In genomic region chr1:154716012-154716411, GRCh38 we compare ENCODE assay signal across 12 cellular contexts.
A peak's percentile ranks its signal among the peaks of the same experiment; 100 is the strongest.
DNase-seq lines count a peak whose midpoint lies in the region; ATAC-seq and TF ChIP-seq lines count a peak whose summit lies in the region.
"Had no signal": no experiment of that assay in that cellular context is flagged by ENCODE, and none has a peak within 500 bp of the region (broad histone marks: within the 10 kb centered on the region; RNA-seq: fewer than 3 reads in every experiment).

No MANE protein-coding gene starts in this region.

- ATAC-seq in activated CD8-positive, alpha-beta memory T cell treated with anti-CD3 and anti-CD28 coated beads, Interleukin-2, amount 10 ng/mL, durations not matched to agents 7 days and 5 days, result peak; percentile 66
- peak; percentile 75 for ATAC-seq in stimulated activated effector memory CD8-positive, alpha-beta T cell treated with anti-CD3 and anti-CD28 coated beads, Interleukin-12 subunit alpha, Interleukin-12 subunit beta, amount 100 ng/mL, for 72 hours
- no peak for ATAC-seq in GM18502 (IDR thresholded peaks at IDR 0.05; ENCODE audit: poor library complexity, unreplicated experiment)
- ATAC-seq in activated T-cell treated with anti-CD3 and anti-CD28 coated beads, Interleukin-2, amount 50 U/mL, for 4 hours, result no peak

- no peak for DNase-seq in activated CD8-positive, alpha-beta memory T cell treated with anti-CD3 and anti-CD28 coated beads, Interleukin-2, amount 10 ng/mL, durations not matched to agents 7 days and 5 days
- DNase-seq in activated CD8-positive, alpha-beta memory T cell treated with anti-CD3 and anti-CD28 coated beads, Interleukin-2, amount 50 U/mL, for 48 hours, result no peak
- DNase-seq in SIG-M5 (lab: John Stamatoyannopoulos, UW), result peak; percentile 58
- no peak for DNase-seq in glutamatergic neuron
- DNase-seq in stimulated activated effector memory CD8-positive, alpha-beta T cell treated with anti-CD3 and anti-CD28 coated beads, Interleukin-12 subunit alpha, Interleukin-12 subunit beta, amount 100 ng/mL, for 72 hours (ENCODE audit: low spot score in 2 of 2), result no peak
- no peak for DNase-seq in activated T-cell treated with anti-CD3 and anti-CD28 coated beads, Interleukin-2, amount 50 U/mL, for 4 hours
- DNase-seq in AG08396 (ENCODE audit: low spot score), result no peak
- DNase-seq: activated CD4-positive, CD25-positive, alpha-beta regulatory T cell treated with anti-CD3 and anti-CD28 coated beads, Interleukin-2, amount 50 U/mL, for 72 hours; dorsolateral prefrontal cortex; NCI-H146; stimulated activated CD4-positive, alpha-beta T cell treated with anti-CD3 and anti-CD28 coated beads, Interleukin-1b, Interleukin-23, amount 100 ng/mL, for 48 hours had no signal

- H3K27ac Mint-ChIP-seq in activated CD8-positive, alpha-beta memory T cell treated with anti-CD3 and anti-CD28 coated beads, Interleukin-2, amount 10 ng/mL, durations not matched to agents 7 days and 5 days, result no peak overlapping the region
- H3K27ac Mint-ChIP-seq in glutamatergic neuron (ENCODE audit: unreplicated experiment), result peak overlapping the region; percentile 49
- H3K27ac Mint-ChIP-seq in stimulated activated effector memory CD8-positive, alpha-beta T cell treated with anti-CD3 and anti-CD28 coated beads, Interleukin-12 subunit alpha, Interleukin-12 subunit beta, amount 100 ng/mL, for 72 hours, result no peak overlapping the region

- H3K27me3 Mint-ChIP-seq in activated CD8-positive, alpha-beta memory T cell treated with anti-CD3 and anti-CD28 coated beads, Interleukin-2, amount 10 ng/mL, durations not matched to agents 7 days and 5 days, result peaks cover 20% of the 10 kb centered on the region
- peaks cover 3% of the 10 kb centered on the region for H3K27me3 Mint-ChIP-seq in glutamatergic neuron (ENCODE audit: unreplicated experiment)
- H3K27me3 Mint-ChIP-seq in activated T-cell treated with anti-CD3 and anti-CD28 coated beads, Interleukin-2, amount 50 U/mL, for 4 hours (ENCODE audit: low read depth), result no peaks in the 10 kb centered on the region

- CTCF ChIA-PET in activated CD8-positive, alpha-beta memory T cell treated with anti-CD3 and anti-CD28 coated beads, Interleukin-2, amount 10 ng/mL, durations not matched to agents 7 days and 5 days (lab: Charles Lee), result no interaction called here

- H3K36me3 Mint-ChIP-seq in activated CD8-positive, alpha-beta memory T cell treated with anti-CD3 and anti-CD28 coated beads, Interleukin-2, amount 10 ng/mL, durations not matched to agents 7 days and 5 days, result no peaks in the 10 kb centered on the region
- no peaks in the 10 kb centered on the region for H3K36me3 Mint-ChIP-seq in glutamatergic neuron (ENCODE audit: unreplicated experiment)
- no peaks in the 10 kb centered on the region for H3K36me3 Mint-ChIP-seq in stimulated activated effector memory CD8-positive, alpha-beta T cell treated with anti-CD3 and anti-CD28 coated beads, Interleukin-12 subunit alpha, Interleukin-12 subunit beta, amount 100 ng/mL, for 72 hours
- no peaks in the 10 kb centered on the region for H3K36me3 Mint-ChIP-seq in activated T-cell treated with anti-CD3 and anti-CD28 coated beads, Interleukin-2, amount 50 U/mL, for 4 hours (ENCODE audit: insufficient read depth)

- peaks cover 21% of the 10 kb centered on the region for H3K4me1 Mint-ChIP-seq in activated CD8-positive, alpha-beta memory T cell treated with anti-CD3 and anti-CD28 coated beads, Interleukin-2, amount 10 ng/mL, durations not matched to agents 7 days and 5 days
- peaks cover 2% of the 10 kb centered on the region for H3K4me1 Mint-ChIP-seq in glutamatergic neuron (ENCODE audit: low read depth, unreplicated experiment)
- H3K4me1 Mint-ChIP-seq in stimulated activated effector memory CD8-positive, alpha-beta T cell treated with anti-CD3 and anti-CD28 coated beads, Interleukin-12 subunit alpha, Interleukin-12 subunit beta, amount 100 ng/mL, for 72 hours, result peaks cover 24% of the 10 kb centered on the region
- H3K4me1 Mint-ChIP-seq in activated T-cell treated with anti-CD3 and anti-CD28 coated beads, Interleukin-2, amount 50 U/mL, for 4 hours (ENCODE audit: low read depth), result peaks cover 21% of the 10 kb centered on the region

- TF ChIP-seq CTCF in glutamatergic neuron (IDR thresholded peaks at IDR 0.05; ENCODE audit: partially characterized antibody, unreplicated experiment), result no peak

- H3K4me3 Mint-ChIP-seq in activated CD8-positive, alpha-beta memory T cell treated with anti-CD3 and anti-CD28 coated beads, Interleukin-2, amount 10 ng/mL, durations not matched to agents 7 days and 5 days, result no peak overlapping the region
- no peak overlapping the region for H3K4me3 Mint-ChIP-seq in glutamatergic neuron (ENCODE audit: unreplicated experiment)
- H3K4me3 Mint-ChIP-seq in stimulated activated effector memory CD8-positive, alpha-beta T cell treated with anti-CD3 and anti-CD28 coated beads, Interleukin-12 subunit alpha, Interleukin-12 subunit beta, amount 100 ng/mL, for 72 hours, result no peak overlapping the region
- H3K4me3 Mint-ChIP-seq in activated T-cell treated with anti-CD3 and anti-CD28 coated beads, Interleukin-2, amount 50 U/mL, for 4 hours, result no peak overlapping the region

- H3K9me3 Mint-ChIP-seq in activated CD8-positive, alpha-beta memory T cell treated with anti-CD3 and anti-CD28 coated beads, Interleukin-2, amount 10 ng/mL, durations not matched to agents 7 days and 5 days (ENCODE audit: low read depth), result no peaks in the 10 kb centered on the region
- H3K9me3 Mint-ChIP-seq in glutamatergic neuron (ENCODE audit: unreplicated experiment), result peaks cover 4% of the 10 kb centered on the region
- no peaks in the 10 kb centered on the region for H3K9me3 Mint-ChIP-seq in stimulated activated effector memory CD8-positive, alpha-beta T cell treated with anti-CD3 and anti-CD28 coated beads, Interleukin-12 subunit alpha, Interleukin-12 subunit beta, amount 100 ng/mL, for 72 hours
- H3K9me3 Mint-ChIP-seq in activated T-cell treated with anti-CD3 and anti-CD28 coated beads, Interleukin-2, amount 50 U/mL, for 4 hours, result no peaks in the 10 kb centered on the region

Comparison
In these comparisons a context has a peak if more than half of its experiments do, and no peak if none do; other contexts are left out.
1. ATAC-seq: peak in activated CD8-positive, alpha-beta memory T cell treated with anti-CD3 and anti-CD28 coated beads, Interleukin-2, amount 10 ng/mL, durations not matched to agents 7 days and 5 days (single experiment) and stimulated activated effector memory CD8-positive, alpha-beta T cell treated with anti-CD3 and anti-CD28 coated beads, Interleukin-12 subunit alpha, Interleukin-12 subunit beta, amount 100 ng/mL, for 72 hours (single experiment); none in GM18502 (single experiment) and activated T-cell treated with anti-CD3 and anti-CD28 coated beads, Interleukin-2, amount 50 U/mL, for 4 hours (0 of 2).